In genomic region chr21:28893687-28894086, GRCh38 we compare ENCODE assay signal across 19 cellular contexts.
A peak's percentile ranks its signal among the peaks of the same experiment; 100 is the strongest.
DNase-seq lines count a peak whose midpoint lies in the region; ATAC-seq and TF ChIP-seq lines count a peak whose summit lies in the region.
"Had no signal": no experiment of that assay in that cellular context is flagged by ENCODE, and none has a peak within 500 bp of the region (broad histone marks: within the 10 kb centered on the region; RNA-seq: fewer than 3 reads in every experiment).

No MANE protein-coding gene starts in this region.

- in situ Hi-C loops in G401 (cut with HindIII; ENCODE audit: low sequenced_read_pairs) = no loop called here

- H3K4me3 ChIP-seq in breast epithelium = no peak overlapping the region

- peaks cover 3 to 4% of the 10 kb centered on the region in 2 donors for H3K9me3 ChIP-seq in breast epithelium

- intact Hi-C loops in breast epithelium (cut with DNase I; ENCODE audit: low total_unique reads) = no loop called here

- no peak overlapping the region for H3K27ac Mint-ChIP-seq in WTC11
- H3K27ac Mint-ChIP-seq: B cell had no signal

- ATAC-seq in WTC11 = peak; percentile 74
- peak; percentile 16 for ATAC-seq in foreskin keratinocyte
- no peak for ATAC-seq in activated CD4-positive, CD25-positive, alpha-beta regulatory T cell treated with anti-CD3 and anti-CD28 coated beads, Interleukin-2, amount 50 U/mL, for 24 hours
- ATAC-seq: Right ventricle myocardium inferior had no signal

- peaks cover 7% of the 10 kb centered on the region for H3K4me1 Mint-ChIP-seq in WTC11
- H3K4me1 Mint-ChIP-seq: IgD-negative memory B cell had no signal

- peaks cover 7% of the 10 kb centered on the region; the same call in 1 of the 2 replicates for H3K27me3 Mint-ChIP-seq in WTC11 (ENCODE audit: low read depth)

- peaks cover 10% of the 10 kb centered on the region for H3K36me3 Mint-ChIP-seq in WTC11

- POLR2A ChIA-PET in WTC11 (lab: Charles Lee) = no interaction called here

- DNase-seq in G401 (ENCODE audit: low spot score) (peak; percentile 29), NAMALWA (ENCODE audit: low spot score) (peak; percentile 7), WTC11 (ENCODE audit: low spot score) (no peak), foreskin keratinocyte (no peak), breast epithelium (ENCODE audit: low spot score in 2 of 2) (no peak), GM10266 (ENCODE audit: extremely low spot score) (no peak)
- DNase-seq: DND-41, H7, MM.1S, NCI-H1092 treated with DMSO at 0.1 percent for 48 hours, NCI-H187, NCI-H2107, NCI-H2227 treated with DMSO at 0.1 percent for 48 hours, NCI-H524 had no signal

- CTCF ChIA-PET in WTC11 (lab: Charles Lee) = interaction anchor here (0.6 to 1.7 kb wide), 6 partner anchors 9 to 148 kb away, joined by 3 to 4 read pairs (median 4); no protein-coding TSS in a partner anchor

- H3K27me3 ChIP-seq in foreskin keratinocyte (peaks cover 21% of the 10 kb centered on the region), breast epithelium (no peaks in the 10 kb centered on the region)

- H3K36me3 ChIP-seq in breast epithelium = no peaks in the 10 kb centered on the region

- H3K4me1 ChIP-seq in foreskin keratinocyte (no peaks in the 10 kb centered on the region), breast epithelium (no peaks in the 10 kb centered on the region)

- H3K4me3 Mint-ChIP-seq in WTC11 = no peak overlapping the region
- H3K4me3 Mint-ChIP-seq: B cell, IgD-negative memory B cell had no signal

- TF ChIP-seq CTCF in WTC11 (IDR thresholded peaks at IDR 0.05) = no peak
- no peak for TF ChIP-seq CTCF in foreskin keratinocyte (conservative IDR thresholded peaks at IDR 0.05)
- TF ChIP-seq CTCF in breast epithelium (IDR thresholded peaks at IDR 0.05) = no peak
- no peak for TF ChIP-seq CTCF in GM10266 (IDR thresholded peaks at IDR 0.05; ENCODE audit: control insufficient read depth, insufficient read depth, low read depth, missing control alignments)

- H3K27ac ChIP-seq in foreskin keratinocyte (no peak overlapping the region), breast epithelium (no peak overlapping the region)
- H3K27ac ChIP-seq: HL-60 had no signal

- no peak for TF ChIP-seq POLR2A in breast epithelium (IDR thresholded peaks at IDR 0.05)

- H3K9me3 Mint-ChIP-seq in WTC11 = peaks cover 11% of the 10 kb centered on the region

TF ChIP-seq in WTC11, 78 proteins besides CTCF, POLR2A, EP300 and RAD21:
- TF ChIP-seq SP1 (CRISPR knock-in tag; conservative IDR thresholded peaks at IDR 0.05) (no peak), ZNF671 (CRISPR knock-in tag; IDR thresholded peaks at IDR 0.05) (no peak), OVOL2 (CRISPR knock-in tag; IDR thresholded peaks at IDR 0.05; ENCODE audit: borderline replicate concordance) (no peak), ZNF232 (CRISPR knock-in tag; IDR thresholded peaks at IDR 0.05) (no peak), TP53 (CRISPR knock-in tag; IDR thresholded peaks at IDR 0.05) (no peak)

Comparison
In these comparisons a context has a peak if more than half of its experiments do, and no peak if none do; other contexts are left out.
1. DNase-seq: peak in G401 (single experiment) and NAMALWA (single experiment); none in WTC11 (single experiment), foreskin keratinocyte (0 of 2), breast epithelium (0 of 2) and GM10266 (single experiment).
2. ATAC-seq: peak in WTC11 (single experiment) and foreskin keratinocyte (single experiment); none in activated CD4-positive, CD25-positive, alpha-beta regulatory T cell treated with anti-CD3 and anti-CD28 coated beads, Interleukin-2, amount 50 U/mL, for 24 hours (0 of 2).